In the genomic region with DNA sequence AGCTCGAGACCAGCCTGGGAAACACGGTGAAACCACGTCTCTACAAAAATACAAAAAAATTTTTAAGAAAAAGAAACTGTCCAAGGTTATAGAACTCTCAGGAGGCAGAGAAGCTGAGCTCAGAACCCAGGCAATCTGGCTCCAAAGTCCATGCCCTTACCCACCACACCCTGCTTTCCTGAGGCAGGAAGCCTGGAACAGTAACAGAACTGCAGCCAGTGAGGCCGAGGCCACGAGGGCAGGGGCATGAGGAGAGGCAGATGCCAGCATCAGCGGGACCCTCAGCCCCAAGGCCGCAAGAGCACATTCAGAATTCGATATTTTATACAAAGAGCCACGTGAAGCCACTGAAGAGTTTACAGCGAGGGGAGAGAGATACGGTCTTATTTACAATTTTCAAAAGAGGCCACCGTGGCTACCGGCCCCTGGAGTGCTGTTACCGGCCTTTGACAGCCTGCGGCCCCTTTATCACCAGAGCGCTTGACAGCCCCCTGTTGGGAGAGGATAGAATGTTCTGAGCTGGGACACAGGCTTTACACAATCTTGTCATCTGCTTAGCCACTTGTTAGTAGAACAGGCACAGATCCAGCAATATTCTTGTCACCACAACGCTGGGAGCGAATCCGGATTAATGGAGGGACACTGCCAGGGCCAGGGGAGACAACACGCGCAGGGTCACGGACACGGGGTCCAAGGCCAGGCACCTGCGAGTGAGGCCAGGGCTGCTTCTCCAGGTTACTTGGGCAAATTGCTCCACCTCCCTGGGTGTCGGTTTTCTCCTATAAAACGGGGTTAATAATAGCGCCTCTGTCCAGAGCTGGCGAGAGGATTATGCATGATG, we compare ENCODE assay signal across 10 cellular contexts. TPM values are rescaled to one million over a fixed set of nuclear protein-coding genes. Genes with fewer than 3 reads are reported as not detected.
A peak's percentile ranks its signal among the peaks of the same experiment; 100 is the strongest.
DNase-seq lines count a peak whose midpoint lies in the region; ATAC-seq and TF ChIP-seq lines count a peak whose summit lies in the region.
"Had no signal": no experiment of that assay in that cellular context is flagged by ENCODE, and none has a peak within 500 bp of the region (broad histone marks: within the 10 kb centered on the region; RNA-seq: fewer than 3 reads in every experiment).

No MANE protein-coding gene starts in this region.

- H2AFZ ChIP-seq in hepatocyte, result no peak overlapping the region

- peaks cover 21% of the 10 kb centered on the region for H3K36me3 Mint-ChIP-seq in activated T-helper 1 cell treated with anti-CD3 and anti-CD28 coated beads, Interleukin-12 subunit alpha, Interleukin-12 subunit beta, Interleukin-2, Interleukin-4 antibody, amounts not matched to agents 30 ng/mL and 10 ng/mL and 1 ng/mL, durations not matched to agents 14 hours and 24 hours and 36 hours (ENCODE audit: low read depth)
- H3K36me3 Mint-ChIP-seq in stimulated activated memory B cell treated with anti-CD40 and anti-IgM and Interleukin-4, amounts not matched to agents 10 μg/mL and 1 μg/mL and 100 μg/mL, for 72 hours, result peaks cover 46% of the 10 kb centered on the region

- H3K4me1 Mint-ChIP-seq in activated T-helper 1 cell treated with anti-CD3 and anti-CD28 coated beads, Interleukin-12 subunit alpha, Interleukin-12 subunit beta, Interleukin-2, Interleukin-4 antibody, amounts not matched to agents 30 ng/mL and 10 ng/mL and 1 ng/mL, durations not matched to agents 14 hours and 24 hours and 36 hours (ENCODE audit: low read depth), result peaks cover 13% of the 10 kb centered on the region
- peaks cover 37% of the 10 kb centered on the region for H3K4me1 Mint-ChIP-seq in stimulated activated memory B cell treated with anti-CD40 and anti-IgM and Interleukin-4, amounts not matched to agents 10 μg/mL and 1 μg/mL and 100 μg/mL, for 72 hours

- H3K4me1 ChIP-seq in hepatocyte (ENCODE audit: insufficient read depth), result peaks cover 16% of the 10 kb centered on the region
- H3K4me1 ChIP-seq in stomach, result peaks cover 44 to 70% (median 58%) of the 10 kb centered on the region in 4 donors

- H3K9me2 ChIP-seq in hepatocyte (replicated peaks; ENCODE audit: insufficient read depth), result no peaks in the 10 kb centered on the region

- peaks cover 64% of the 10 kb centered on the region for H3K79me2 ChIP-seq in hepatocyte

- TF ChIP-seq CTCF in hepatocyte (IDR thresholded peaks at IDR 0.05; ENCODE audit: poor library complexity), result peak; percentile 30
- TF ChIP-seq CTCF in stomach (IDR thresholded peaks at IDR 0.05), result peak in 2 of 7 experiments; percentile 9 to 14

- H4K20me1 ChIP-seq in hepatocyte (ENCODE audit: insufficient read depth, poor library complexity, severe bottlenecking), result no peaks in the 10 kb centered on the region

- no peak overlapping the region for H3K4me3 ChIP-seq in hepatocyte
- H3K4me3 ChIP-seq in stomach, result no peak overlapping the region

- H3K27me3 ChIP-seq in hepatocyte (no peaks in the 10 kb centered on the region), stomach (no peaks in the 10 kb centered on the region)

- H3K27ac Mint-ChIP-seq in activated T-helper 1 cell treated with anti-CD3 and anti-CD28 coated beads, Interleukin-12 subunit alpha, Interleukin-12 subunit beta, Interleukin-2, Interleukin-4 antibody, amounts not matched to agents 30 ng/mL and 10 ng/mL and 1 ng/mL, durations not matched to agents 14 hours and 24 hours and 36 hours, result no peak overlapping the region
- H3K27ac Mint-ChIP-seq in stimulated activated memory B cell treated with anti-CD40 and anti-IgM and Interleukin-4, amounts not matched to agents 10 μg/mL and 1 μg/mL and 100 μg/mL, for 72 hours, result no peak overlapping the region

- DNase-seq in HuH-7 (ENCODE audit: low spot score) (peak; percentile 96), hepatocyte (ENCODE audit: low spot score) (peak; percentile 68), stomach (no peak), NCI-H2171 treated with DMSO at 0.1 percent for 48 hours (lab: John Stamatoyannopoulos, UW) (no peak), NCI-H1105 (lab: John Stamatoyannopoulos, UW) (no peak)
- no peak for DNase-seq in activated T-helper 1 cell treated with anti-CD3 and anti-CD28 coated beads, Interleukin-12 subunit alpha, Interleukin-12 subunit beta, Interleukin-2, Interleukin-4 antibody, amounts not matched to agents 30 ng/mL and 10 ng/mL and 1 ng/mL, durations not matched to agents 14 hours and 24 hours and 36 hours (ENCODE audit: low spot score)
- DNase-seq: naive thymus-derived CD4-positive, alpha-beta T cell had no signal

- H3K9me3 ChIP-seq in hepatocyte (ENCODE audit: low read depth), result no peaks in the 10 kb centered on the region
- H3K9me3 ChIP-seq in stomach, result no peaks in the 10 kb centered on the region

- intact Hi-C loops in stomach (cut with DNase I; ENCODE audit: low total_unique reads), result no loop called here
- intact Hi-C loops in activated T-helper 1 cell treated with anti-CD3 and anti-CD28 coated beads, Interleukin-12 subunit alpha, Interleukin-12 subunit beta, Interleukin-2, Interleukin-4 antibody, amounts not matched to agents 30 ng/mL and 10 ng/mL and 1 ng/mL, durations not matched to agents 14 hours and 24 hours and 36 hours (cut with micrococcal nuclease), result no loop called here

- H3K9me3 Mint-ChIP-seq in activated T-helper 1 cell treated with anti-CD3 and anti-CD28 coated beads, Interleukin-12 subunit alpha, Interleukin-12 subunit beta, Interleukin-2, Interleukin-4 antibody, amounts not matched to agents 30 ng/mL and 10 ng/mL and 1 ng/mL, durations not matched to agents 14 hours and 24 hours and 36 hours, result no peaks in the 10 kb centered on the region
- H3K9me3 Mint-ChIP-seq in stimulated activated memory B cell treated with anti-CD40 and anti-IgM and Interleukin-4, amounts not matched to agents 10 μg/mL and 1 μg/mL and 100 μg/mL, for 72 hours, result no peaks in the 10 kb centered on the region
- H3K9me3 Mint-ChIP-seq: naive thymus-derived CD4-positive, alpha-beta T cell had no signal

- no peak overlapping the region for H3K4me3 Mint-ChIP-seq in activated T-helper 1 cell treated with anti-CD3 and anti-CD28 coated beads, Interleukin-12 subunit alpha, Interleukin-12 subunit beta, Interleukin-2, Interleukin-4 antibody, amounts not matched to agents 30 ng/mL and 10 ng/mL and 1 ng/mL, durations not matched to agents 14 hours and 24 hours and 36 hours
- H3K4me3 Mint-ChIP-seq in stimulated activated memory B cell treated with anti-CD40 and anti-IgM and Interleukin-4, amounts not matched to agents 10 μg/mL and 1 μg/mL and 100 μg/mL, for 72 hours, result no peak overlapping the region

- H3K36me3 ChIP-seq in hepatocyte (replicated peaks; ENCODE audit: insufficient read depth, low read depth), result no peaks in the 10 kb centered on the region
- H3K36me3 ChIP-seq in stomach, result peaks cover 21 to 59% (median 52%) of the 10 kb centered on the region in 4 donors

- peak overlapping the region; percentile 37 for H3K4me2 ChIP-seq in hepatocyte

- WGBS in hepatocyte (ENCODE audit: low lambda C conversion rate, missing lambda C conversion rate), result 75% methylated on average over 28 of the region's 28 CpGs
- WGBS in stomach, 5 donors, result 28 to 56% (median 45%) methylated on average over 28 of the region's 28 CpGs

- ATAC-seq in stimulated activated memory B cell treated with anti-CD40 and anti-IgM and Interleukin-4, amounts not matched to agents 10 μg/mL and 1 μg/mL and 100 μg/mL, for 72 hours, result no peak
- ATAC-seq: naive thymus-derived CD4-positive, alpha-beta T cell had no signal

- TF ChIP-seq POLR2A in stomach (IDR thresholded peaks at IDR 0.05), result no peak

- H3K27ac ChIP-seq in angular gyrus (ENCODE audit: low read depth, low read length), result peak overlapping the region; percentile 88
- H3K27ac ChIP-seq in hepatocyte, result peak overlapping the region; percentile 85
- peak overlapping the region; percentile 51 to 78 (median 68) for H3K27ac ChIP-seq in stomach
- H3K27ac ChIP-seq: HL-60 had no signal

- H3K27me3 Mint-ChIP-seq in activated T-helper 1 cell treated with anti-CD3 and anti-CD28 coated beads, Interleukin-12 subunit alpha, Interleukin-12 subunit beta, Interleukin-2, Interleukin-4 antibody, amounts not matched to agents 30 ng/mL and 10 ng/mL and 1 ng/mL, durations not matched to agents 14 hours and 24 hours and 36 hours (ENCODE audit: insufficient read depth), result no peaks in the 10 kb centered on the region
- H3K27me3 Mint-ChIP-seq in stimulated activated memory B cell treated with anti-CD40 and anti-IgM and Interleukin-4, amounts not matched to agents 10 μg/mL and 1 μg/mL and 100 μg/mL, for 72 hours, result no peaks in the 10 kb centered on the region
- H3K27me3 Mint-ChIP-seq: naive thymus-derived CD4-positive, alpha-beta T cell had no signal

- TF ChIP-seq EP300 in stomach (IDR thresholded peaks at IDR 0.05), result no peak

RNA-seq across cellular contexts. Expression of gene SPATA2, which starts 5.6 kb away (rescaled TPM):
- total RNA-seq in hepatocyte, result 4.9 and 5.9 TPM in 2 replicates
- 9.6 and 10.1 TPM in 2 replicates for polyA plus RNA-seq in hepatocyte
- total RNA-seq in stomach, result 10 to 100 TPM in 1 of 5 donors, 1 to 10 TPM in 4; 3.1 to 14.3 (median 7.6) TPM
- polyA plus RNA-seq in stomach, result 1 to 10 TPM; 2.6 to 5.8 (median 3.9) TPM
- total RNA-seq in activated T-helper 1 cell treated with anti-CD3 and anti-CD28 coated beads, Interleukin-12 subunit alpha, Interleukin-12 subunit beta, Interleukin-2, Interleukin-4 antibody, amounts not matched to agents 30 ng/mL and 10 ng/mL and 1 ng/mL, durations not matched to agents 14 hours and 24 hours and 36 hours, result 9.7 and 10.4 TPM in 2 replicates

RNA-seq across cellular contexts. Expression of gene RNF114, which starts 26.5 kb away (rescaled TPM):
- 67.1 and 93.7 TPM in 2 replicates for total RNA-seq in hepatocyte
- 64.8 and 65.8 TPM in 2 replicates for polyA plus RNA-seq in hepatocyte
- total RNA-seq in stomach, result 100 to 1,000 TPM in 3 of 5 donors, 10 to 100 TPM in 2; 29.5 to 317 (median 138) TPM
- 10 to 100 TPM; 32.8 to 57.0 (median 41.7) TPM for polyA plus RNA-seq in stomach
- total RNA-seq in activated T-helper 1 cell treated with anti-CD3 and anti-CD28 coated beads, Interleukin-12 subunit alpha, Interleukin-12 subunit beta, Interleukin-2, Interleukin-4 antibody, amounts not matched to agents 30 ng/mL and 10 ng/mL and 1 ng/mL, durations not matched to agents 14 hours and 24 hours and 36 hours, result 58.7 and 60.3 TPM in 2 replicates

Comparison
In these comparisons a context has a peak if more than half of its experiments do, and no peak if none do; other contexts are left out.
1. DNase-seq: peak in HuH-7 (single experiment) and hepatocyte (single experiment); none in stomach (single experiment), activated T-helper 1 cell treated with anti-CD3 and anti-CD28 coated beads, Interleukin-12 subunit alpha, Interleukin-12 subunit beta, Interleukin-2, Interleukin-4 antibody, amounts not matched to agents 30 ng/mL and 10 ng/mL and 1 ng/mL, durations not matched to agents 14 hours and 24 hours and 36 hours (single experiment), NCI-H2171 treated with DMSO at 0.1 percent for 48 hours (single experiment) and NCI-H1105 (single experiment).
2. Peak in every context shown above with its lines, with median percentiles within 50 percentile points of each other: H3K27ac ChIP-seq.